In genomic region chr2:168359082-168359481, GRCh38 we compare ENCODE assay signal across 26 cellular contexts.
"Had no signal": no experiment of that assay in that cellular context is flagged by ENCODE, and none has a peak within 500 bp of the region (broad histone marks: within the 10 kb centered on the region; RNA-seq: fewer than 3 reads in every experiment).

No MANE protein-coding gene starts in this region.

- H3K36me3 ChIP-seq: gastroesophageal sphincter, heart left ventricle, left lung, neutrophil, pancreas, thyroid gland, vagina had no signal

- DNase-seq: cortex of kidney; foreskin fibroblast; heart left ventricle; left cardiac atrium; left lung; mesenchymal stem cell; mucosa of descending colon; naive B cell; pancreas; retina; stimulated activated CD4-positive, alpha-beta T cell treated with anti-CD3 and anti-CD28 coated beads, Interleukin-12 subunit alpha, Interleukin-12 subunit beta, amount 100 ng/mL, for 4 hours; stimulated activated CD4-positive, alpha-beta T cell treated with anti-CD3 and anti-CD28 coated beads, Interleukin-1b, Interleukin-23, amount 100 ng/mL, for 48 hours; stimulated activated CD4-positive, alpha-beta T cell treated with anti-CD3 and anti-CD28 coated beads, Interleukin-4, amount 100 ng/mL, for 1 hour; stimulated activated CD8-positive, alpha-beta memory T cell treated with anti-CD3 and anti-CD28 coated beads, Interleukin-4, amount 100 ng/mL, for 48 hours; stimulated activated naive CD4-positive, alpha-beta T cell; stimulated activated naive CD8-positive, alpha-beta T cell treated with anti-CD3 and anti-CD28 coated beads, Interleukin-15, amount 100 ng/mL, for 72 hours; thyroid gland; trophoblast cell had no signal

- H3K27me3 ChIP-seq: gastroesophageal sphincter, heart left ventricle, hepatocyte, left lung, neutrophil, pancreas, thyroid gland, vagina had no signal

- H3K9me3 ChIP-seq: gastroesophageal sphincter, heart left ventricle, left lung, mucosa of descending colon, neutrophil, pancreas, thyroid gland, vagina had no signal

- H3K79me2 ChIP-seq: hepatocyte had no signal

- FAIRE-seq: islet of Langerhans, pancreas had no signal

- H3K4me1 ChIP-seq: gastroesophageal sphincter, pancreas, thyroid gland, vagina had no signal

- H3K4me3 ChIP-seq: gastroesophageal sphincter, heart left ventricle, hepatocyte, left lung, mucosa of descending colon, pancreas, smooth muscle cell, thyroid gland, vagina had no signal

- H3K27ac ChIP-seq: gastroesophageal sphincter, heart left ventricle, hepatocyte, left lung, neutrophil, pancreas, thyroid gland, vagina had no signal

- H2AFZ ChIP-seq: hepatocyte had no signal

- H3K4me2 ChIP-seq: hepatocyte, smooth muscle cell had no signal

- ATAC-seq: gastroesophageal sphincter; heart left ventricle; left cardiac atrium; left lung; mucosa of descending colon; natural killer cell treated with Interleukin-12 subunit alpha and Interleukin-12 subunit beta and Interleukin-15 and Interleukin-18, amount 100 ng/mL, for 72 hours; pancreas; sciatic nerve; stimulated activated naive CD8-positive, alpha-beta T cell treated with anti-CD3 and anti-CD28 coated beads, Interleukin-15, amount 100 ng/mL, for 72 hours had no signal
